ENCODE assay signal across 13 cellular contexts in the genomic region with DNA sequence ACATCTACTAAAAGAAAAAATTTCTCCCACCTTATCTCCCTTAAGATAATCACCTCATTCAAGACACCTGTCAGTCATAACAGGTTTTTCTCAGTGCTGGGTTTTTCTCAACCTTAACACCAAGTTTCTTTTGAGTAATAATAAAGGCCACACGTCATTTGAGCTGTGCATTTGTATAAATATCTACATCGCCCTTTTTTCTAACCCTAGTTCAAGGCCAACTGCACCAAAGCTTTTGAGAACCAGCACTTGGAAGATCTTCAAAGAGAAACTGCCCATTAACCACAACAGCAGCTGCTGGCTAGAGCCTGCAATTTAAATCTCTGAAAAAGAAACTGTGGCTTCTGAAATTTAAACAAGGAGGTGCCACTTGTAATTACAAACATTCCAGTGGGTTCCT.
DNase-seq lines count a peak whose midpoint lies in the region; ATAC-seq lines count a peak whose summit lies in the region.
"Had no signal": no experiment of that assay in that cellular context is flagged by ENCODE, and none has a peak within 500 bp of the region (broad histone marks: within the 10 kb centered on the region; RNA-seq: fewer than 3 reads in every experiment).

No MANE protein-coding gene starts in this region.

- ATAC-seq in HG02885 (IDR thresholded peaks at IDR 0.05; ENCODE audit: poor library complexity, unreplicated experiment) = peak; percentile 65
- no peak for ATAC-seq in GM21528 (IDR thresholded peaks at IDR 0.05; ENCODE audit: low FRiP score, unreplicated experiment)
- no peak for ATAC-seq in HG03460 (IDR thresholded peaks at IDR 0.05; ENCODE audit: unreplicated experiment)

- DNase-seq in NCI-H1092 treated with DMSO at 0.1 percent for 48 hours (lab: John Stamatoyannopoulos, UW) = peak; percentile 30
- no peak for DNase-seq in NCI-H1092 (lab: John Stamatoyannopoulos, UW)
- peak; percentile 3 for DNase-seq in NCI-H2227 treated with DMSO at 0.1 percent for 48 hours (lab: John Stamatoyannopoulos, UW)
- DNase-seq in pons (ENCODE audit: low spot score) = peak; percentile 25
- no peak for DNase-seq in activated gamma-delta T cell (lab: John Stamatoyannopoulos, UW)
- DNase-seq: 8988T; activated CD4-positive, alpha-beta T cell treated with anti-CD3 and anti-CD28 coated beads for 48 hours; central memory CD4-positive, alpha-beta T cell; COR-L47; NCI-H524 had no signal

Comparison
In these comparisons a context has a peak if more than half of its experiments do, and no peak if none do; other contexts are left out.
1. DNase-seq: peak in NCI-H1092 treated with DMSO at 0.1 percent for 48 hours (single experiment), NCI-H2227 treated with DMSO at 0.1 percent for 48 hours (single experiment) and pons (single experiment); none in NCI-H1092 (single experiment) and activated gamma-delta T cell (single experiment).